In genomic region chr3:23442598-23443383, GRCh38 we compare ENCODE assay signal across 9 cellular contexts.
DNase-seq lines count a peak whose midpoint lies in the region; ATAC-seq lines count a peak whose summit lies in the region.
"Had no signal": no experiment of that assay in that cellular context is flagged by ENCODE, and none has a peak within 500 bp of the region (broad histone marks: within the 10 kb centered on the region; RNA-seq: fewer than 3 reads in every experiment).

No MANE protein-coding gene starts in this region.

- no peak overlapping the region for H3K27ac ChIP-seq in effector memory CD4-positive, alpha-beta T cell (ENCODE audit: insufficient read depth, low read length, poor library complexity, severe bottlenecking)

- H3K4me1 ChIP-seq in effector memory CD4-positive, alpha-beta T cell (ENCODE audit: control insufficient read depth, insufficient read depth, low read length, poor library complexity, severe bottlenecking) = no peaks in the 10 kb centered on the region

- no peaks in the 10 kb centered on the region for H3K36me3 ChIP-seq in effector memory CD4-positive, alpha-beta T cell (ENCODE audit: control insufficient read depth, insufficient read depth, low read length)

- no peaks in the 10 kb centered on the region for H3K27me3 ChIP-seq in effector memory CD4-positive, alpha-beta T cell (replicated peaks; ENCODE audit: control insufficient read depth, insufficient read depth, low read length, poor library complexity, severe bottlenecking)

- no peak overlapping the region for H3K4me3 ChIP-seq in effector memory CD4-positive, alpha-beta T cell (ENCODE audit: insufficient read depth, low read depth, low read length, poor library complexity, severe bottlenecking)

- DNase-seq in RPMI7951 (ENCODE audit: low read depth) = peak; percentile 54
- peak; percentile 41 to 51 for DNase-seq in lung microvascular endothelial cell (ENCODE audit: low read depth in 2 of 2)
- no peak for DNase-seq in D341Med (ENCODE audit: low spot score)
- no peak for DNase-seq in COR-L47 (lab: John Stamatoyannopoulos, UW)
- DNase-seq in hypothalamus (lab: John Stamatoyannopoulos, UW) = no peak
- no peak for DNase-seq in effector memory CD4-positive, alpha-beta T cell

- peak; percentile 49 for ATAC-seq in GM18858 (IDR thresholded peaks at IDR 0.05; ENCODE audit: unreplicated experiment)
- peak; percentile 55 for ATAC-seq in HG02759 (IDR thresholded peaks at IDR 0.05; ENCODE audit: unreplicated experiment)
- ATAC-seq: HCT116 had no signal

- no peaks in the 10 kb centered on the region for H3K9me3 ChIP-seq in effector memory CD4-positive, alpha-beta T cell (ENCODE audit: control insufficient read depth, low read length)

Comparison
In these comparisons a context has a peak if more than half of its experiments do, and no peak if none do; other contexts are left out.
1. DNase-seq: peak in RPMI7951 (single experiment) and lung microvascular endothelial cell (2 of 2); none in D341Med (single experiment), COR-L47 (single experiment), hypothalamus (0 of 51) and effector memory CD4-positive, alpha-beta T cell (0 of 3).